Comparison of ENCODE assay signal across 15 cellular contexts in the genomic region with DNA sequence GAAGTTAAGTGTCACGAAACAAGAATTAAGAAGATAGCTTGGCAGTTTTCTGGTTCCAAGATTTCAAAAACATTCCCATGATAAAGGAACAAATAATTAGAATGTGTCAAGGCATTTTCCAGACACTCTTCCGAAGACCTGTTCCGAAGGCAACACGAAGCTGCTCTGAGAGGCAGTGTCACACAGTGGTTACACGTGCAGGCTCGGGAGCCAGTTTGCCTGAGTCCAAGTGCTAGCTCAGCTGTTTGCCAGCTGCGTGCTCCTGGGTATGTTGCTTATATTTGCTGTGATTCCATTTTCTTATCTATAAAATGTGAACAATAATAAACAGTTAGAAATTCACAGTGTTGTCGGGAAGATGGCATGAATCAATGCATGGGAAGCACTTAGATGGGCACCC.
A peak's percentile ranks its signal among the peaks of the same experiment; 100 is the strongest.
DNase-seq lines count a peak whose midpoint lies in the region; ATAC-seq and TF ChIP-seq lines count a peak whose summit lies in the region.
"Had no signal": no experiment of that assay in that cellular context is flagged by ENCODE, and none has a peak within 500 bp of the region (broad histone marks: within the 10 kb centered on the region; RNA-seq: fewer than 3 reads in every experiment).

No MANE protein-coding gene starts in this region.

- no peaks in the 10 kb centered on the region for H3K27me3 ChIP-seq in esophagus muscularis mucosa
- H3K27me3 ChIP-seq in gastroesophageal sphincter: no peaks in the 10 kb centered on the region

- H3K36me3 Mint-ChIP-seq in activated CD4-positive, alpha-beta T cell treated with anti-CD3 and anti-CD28 coated beads for 36 hours (ENCODE audit: low read depth): no peaks in the 10 kb centered on the region
- H3K36me3 Mint-ChIP-seq in CD14-positive monocyte: no peaks in the 10 kb centered on the region
- H3K36me3 Mint-ChIP-seq: CD8-positive, alpha-beta T cell had no signal

- no peak for TF ChIP-seq CTCF in esophagus muscularis mucosa (IDR thresholded peaks at IDR 0.05)
- no peak for TF ChIP-seq CTCF in gastroesophageal sphincter (IDR thresholded peaks at IDR 0.05)
- no peak for TF ChIP-seq CTCF in CD14-positive monocyte (IDR thresholded peaks at IDR 0.05)

- TF ChIP-seq EP300 in esophagus muscularis mucosa (IDR thresholded peaks at IDR 0.05) (no peak), gastroesophageal sphincter (IDR thresholded peaks at IDR 0.05) (no peak)

- H3K4me3 Mint-ChIP-seq in activated CD4-positive, alpha-beta T cell treated with anti-CD3 and anti-CD28 coated beads for 36 hours: no peak overlapping the region
- no peak overlapping the region for H3K4me3 Mint-ChIP-seq in CD14-positive monocyte
- H3K4me3 Mint-ChIP-seq: CD4-positive, CD25-positive, alpha-beta regulatory T cell; CD8-positive, alpha-beta T cell; H9 had no signal

- intact Hi-C loops in esophagus muscularis mucosa (cut with DNase I): loop anchor here (5.0 kb wide), 1 partner anchor 171 kb away; no protein-coding TSS in a partner anchor
- intact Hi-C loops in activated CD4-positive, alpha-beta T cell treated with anti-CD3 and anti-CD28 coated beads for 36 hours (cut with DNase I, micrococcal nuclease): no loop called here
- intact Hi-C loops in CD14-positive monocyte (cut with micrococcal nuclease): no loop called here

- H3K4me1 ChIP-seq in esophagus muscularis mucosa (peaks cover 0 to 47% (median 43%) of the 10 kb centered on the region in 4 donors), gastroesophageal sphincter (peaks cover 0 to 50% (median 3%) of the 10 kb centered on the region in 3 donors)
- H3K4me1 ChIP-seq: Caco-2 had no signal

- no peaks in the 10 kb centered on the region for H3K36me3 ChIP-seq in esophagus muscularis mucosa
- H3K36me3 ChIP-seq in gastroesophageal sphincter: no peaks in the 10 kb centered on the region

- TF ChIP-seq POLR2A in esophagus muscularis mucosa (IDR thresholded peaks at IDR 0.05; ENCODE audit: low read depth): no peak
- no peak for TF ChIP-seq POLR2A in gastroesophageal sphincter (IDR thresholded peaks at IDR 0.05)

- H3K4me3 ChIP-seq in esophagus muscularis mucosa (no peak overlapping the region), gastroesophageal sphincter (no peak overlapping the region)
- H3K4me3 ChIP-seq: GM23248 had no signal

- peaks cover 29% of the 10 kb centered on the region for H3K4me1 Mint-ChIP-seq in activated CD4-positive, alpha-beta T cell treated with anti-CD3 and anti-CD28 coated beads for 36 hours
- H3K4me1 Mint-ChIP-seq in CD14-positive monocyte: peaks cover 23% of the 10 kb centered on the region

- no peak overlapping the region for H3K27ac Mint-ChIP-seq in activated CD4-positive, alpha-beta T cell treated with anti-CD3 and anti-CD28 coated beads for 36 hours
- H3K27ac Mint-ChIP-seq in CD14-positive monocyte: no peak overlapping the region
- H3K27ac Mint-ChIP-seq: CD4-positive, CD25-positive, alpha-beta regulatory T cell; CD8-positive, alpha-beta T cell; H9 had no signal

- DNase-seq in RPMI8226: peak; percentile 79
- no peak for DNase-seq in esophagus muscularis mucosa (ENCODE audit: extremely low spot score)
- no peak for DNase-seq in activated CD4-positive, alpha-beta T cell treated with anti-CD3 and anti-CD28 coated beads for 36 hours
- no peak for DNase-seq in CD14-positive monocyte (ENCODE audit: low spot score)
- no peak for DNase-seq in NCI-H1436 (lab: John Stamatoyannopoulos, UW)
- DNase-seq: C1 segment of cervical spinal cord; Caco-2; CD4-positive, CD25-positive, alpha-beta regulatory T cell; CD8-positive, alpha-beta T cell; DMS153; DND-41; GM23248; H9 had no signal

- H3K9me3 ChIP-seq in esophagus muscularis mucosa: no peaks in the 10 kb centered on the region
- no peaks in the 10 kb centered on the region for H3K9me3 ChIP-seq in gastroesophageal sphincter
- H3K9me3 ChIP-seq: Caco-2 had no signal

- H3K27me3 Mint-ChIP-seq in activated CD4-positive, alpha-beta T cell treated with anti-CD3 and anti-CD28 coated beads for 36 hours: no peaks in the 10 kb centered on the region
- H3K27me3 Mint-ChIP-seq in CD14-positive monocyte (ENCODE audit: low read depth in 3 of 3): no peaks in the 10 kb centered on the region

- 46% methylated on average over 8 of the region's 8 CpGs for WGBS in esophagus muscularis mucosa
- 39 to 45% methylated on average over 7 to 8 of the region's 8 CpGs for WGBS in gastroesophageal sphincter (ENCODE audit: low coverage in 1 of 2), 2 donors

- CTCF ChIA-PET in activated CD4-positive, alpha-beta T cell treated with anti-CD3 and anti-CD28 coated beads for 36 hours (lab: Charles Lee): interaction anchor here (0.6 kb wide), 1 partner anchor 38 kb away, joined by 3 read pairs; no protein-coding TSS in a partner anchor

- POLR2A ChIA-PET in activated CD4-positive, alpha-beta T cell treated with anti-CD3 and anti-CD28 coated beads for 36 hours (lab: Charles Lee): no interaction called here

- peak; percentile 50 for ATAC-seq in gastroesophageal sphincter
- ATAC-seq in activated CD4-positive, alpha-beta T cell treated with anti-CD3 and anti-CD28 coated beads for 36 hours: no peak
- ATAC-seq: CD8-positive, alpha-beta T cell; HCT116 had no signal

- H3K9me3 Mint-ChIP-seq in activated CD4-positive, alpha-beta T cell treated with anti-CD3 and anti-CD28 coated beads for 36 hours (ENCODE audit: low read depth): no peaks in the 10 kb centered on the region
- H3K9me3 Mint-ChIP-seq in CD14-positive monocyte: peaks cover 0 to 5% (median 2%) of the 10 kb centered on the region in 7 donors
- H3K9me3 Mint-ChIP-seq: CD8-positive, alpha-beta T cell; H9 had no signal

- H3K27ac ChIP-seq in esophagus muscularis mucosa (replicated peaks in 1 of 4): peak overlapping the region; percentile 41 to 72 (median 56)
- H3K27ac ChIP-seq in gastroesophageal sphincter: peak overlapping the region in 3 of 4 donors; percentile 13 to 56 (median 37)
- H3K27ac ChIP-seq: GM23248 had no signal
